In the genomic region with DNA sequence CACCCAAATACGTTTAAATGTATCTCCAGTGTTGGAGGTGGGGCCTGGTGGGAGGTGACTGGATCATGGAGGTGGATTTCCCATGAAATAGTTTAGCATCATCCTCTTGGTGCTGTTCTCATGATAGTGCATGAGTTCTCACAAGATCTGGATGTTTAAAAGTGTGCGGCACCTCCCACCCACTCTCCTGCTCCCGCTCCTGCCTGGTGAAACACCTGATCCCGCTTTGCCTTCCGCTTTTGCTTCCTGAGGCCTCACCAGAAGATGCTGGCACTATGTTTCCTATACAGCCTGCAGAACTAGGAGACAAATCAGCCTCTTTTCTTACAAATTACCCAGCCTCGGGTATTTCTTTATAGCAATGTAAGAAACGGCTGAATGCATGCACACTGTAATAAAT, we compare ENCODE assay signal across 19 cellular contexts.
"Had no signal": no experiment of that assay in that cellular context is flagged by ENCODE, and none has a peak within 500 bp of the region (broad histone marks: within the 10 kb centered on the region; RNA-seq: fewer than 3 reads in every experiment).

No MANE protein-coding gene starts in this region.

- H3K27me3 ChIP-seq: heart right ventricle, right lobe of liver, testis had no signal

- H3K4me2 ChIP-seq: smooth muscle cell had no signal

- DNase-seq: effector memory CD4-positive, alpha-beta T cell; esophagus squamous epithelium; foreskin melanocyte; glutamatergic neuron; heart right ventricle; hypothalamus; naive B cell; retina; right lobe of liver; stimulated activated CD4-positive, alpha-beta T cell treated with anti-CD3 and anti-CD28 coated beads, Interleukin-12 subunit alpha, Interleukin-12 subunit beta, amount 100 ng/mL, for 4 hours; testis; tibial artery had no signal

- H3K36me3 ChIP-seq: esophagus squamous epithelium, heart right ventricle, right lobe of liver, tibial artery had no signal

- H3K4me1 ChIP-seq: right lobe of liver, testis, tibial artery had no signal

- ATAC-seq: heart right ventricle; stimulated activated memory B cell treated with anti-CD40 and anti-IgM and Interleukin-4, amounts not matched to agents 10 μg/mL and 1 μg/mL and 100 μg/mL, for 72 hours had no signal

- H3K4me3 ChIP-seq: coronary artery, esophagus squamous epithelium, heart right ventricle, lung, mucosa of descending colon, right lobe of liver, smooth muscle cell, testis, tibial artery had no signal

- H3K27ac ChIP-seq: coronary artery, esophagus squamous epithelium, heart right ventricle, right lobe of liver, testis, tibial artery had no signal

- FAIRE-seq: endometrium, urothelium cell line had no signal

- H3K9me3 ChIP-seq: esophagus squamous epithelium, heart right ventricle, mucosa of descending colon, right lobe of liver, testis, tibial artery had no signal
